ENCODE assay signal across 21 cellular contexts in genomic region chr17:33974276-33974675, GRCh38.
DNase-seq lines count a peak whose midpoint lies in the region; ATAC-seq and TF ChIP-seq lines count a peak whose summit lies in the region.
"Had no signal": no experiment of that assay in that cellular context is flagged by ENCODE, and none has a peak within 500 bp of the region (broad histone marks: within the 10 kb centered on the region; RNA-seq: fewer than 3 reads in every experiment).

No MANE protein-coding gene starts in this region.

- H3K4me1 ChIP-seq in H9 (ENCODE audit: insufficient read depth, low read length) (no peaks in the 10 kb centered on the region), mucosa of stomach (ENCODE audit: control insufficient read depth, insufficient read depth, low read length) (peaks cover 59% of the 10 kb centered on the region)
- H3K4me1 ChIP-seq: A549, HAP-1 had no signal

- H3K14ac ChIP-seq in H9 (ENCODE audit: insufficient read depth, low read length) = no peak overlapping the region

- H3T11ph ChIP-seq in H9 (ENCODE audit: low read length) = no peak overlapping the region

- no peak overlapping the region for H3K23ac ChIP-seq in H9 (ENCODE audit: insufficient read length, low read depth, low read length)

- H3K9me3 ChIP-seq in H9 (ENCODE audit: control insufficient read depth, low read depth, low read length) (no peaks in the 10 kb centered on the region), mucosa of stomach (ENCODE audit: control insufficient read depth, low read length) (no peaks in the 10 kb centered on the region)
- H3K9me3 ChIP-seq: A549, BE2C, HAP-1 had no signal

- no peaks in the 10 kb centered on the region for H3K79me2 ChIP-seq in H9 (ENCODE audit: insufficient read depth, low read length)

- TF ChIP-seq CTCF in H9 (conservative IDR thresholded peaks at IDR 0.05) = no peak

- no peak overlapping the region for H4K91ac ChIP-seq in H9 (ENCODE audit: insufficient read length, low read depth, low read length)

- no peak overlapping the region for H2AFZ ChIP-seq in H9 (ENCODE audit: low read length)
- H2AFZ ChIP-seq: GM23338 had no signal

- H3K27ac ChIP-seq in H9 (ENCODE audit: insufficient read length, low read depth, low read length) = no peak overlapping the region
- H3K27ac ChIP-seq: A549; BLaER1 treated with 17β-estradiol and CSF1 and Interleukin-3, amounts not matched to agents 10 nM and 100 nM had no signal

- peaks cover 13 to 16% of the 10 kb centered on the region in 2 experiments for H3K4me1 Mint-ChIP-seq in H9

- no peaks in the 10 kb centered on the region for H3K23me2 ChIP-seq in H9 (ENCODE audit: insufficient read length, low read depth, low read length, poor library complexity, severe bottlenecking)

- H2BK12ac ChIP-seq in H9 (ENCODE audit: insufficient read length, low read depth, low read length) = no peak overlapping the region

- H3K79me1 ChIP-seq in H9 (ENCODE audit: insufficient read depth, low read depth, low read length, poor library complexity, severe bottlenecking) = no peaks in the 10 kb centered on the region

- H3K56ac ChIP-seq in H9 (ENCODE audit: insufficient read length, low read depth, low read length) = no peak overlapping the region

- H2BK20ac ChIP-seq in H9 (ENCODE audit: low read depth, low read length, poor library complexity, severe bottlenecking) = no peak overlapping the region

- H2AK5ac ChIP-seq in H9 (ENCODE audit: insufficient read length, low read length) = no peak overlapping the region

- H2BK5ac ChIP-seq in H9 (ENCODE audit: insufficient read length, low read length) = no peak overlapping the region

- H3K9me3 Mint-ChIP-seq in H9 = no peaks in the 10 kb centered on the region
- H3K9me3 Mint-ChIP-seq: CD14-positive monocyte; CD4-positive, alpha-beta T cell; CD8-positive, alpha-beta memory T cell; GM23338 had no signal

- DNase-seq in H9 (peak; percentile 15), ecto neural progenitor cell (ENCODE audit: low spot score) (peak; percentile 35), hepatic stellate cell (ENCODE audit: low spot score) (no peak)
- DNase-seq: 8988T; ACHN; AML-193; BE2C; Calu3; CD4-positive, alpha-beta T cell; CD8-positive, alpha-beta memory T cell; DMS53; DMS79 treated with DMSO at 0.1 percent for 48 hours; GF-D8 had no signal

- H3K18ac ChIP-seq in H9 (ENCODE audit: insufficient read length, low read depth, low read length) = no peak overlapping the region

- H4K20me1 ChIP-seq in H9 (ENCODE audit: control insufficient read depth, insufficient read depth, insufficient read length) = no peaks in the 10 kb centered on the region
- H4K20me1 ChIP-seq: BLaER1 treated with 17β-estradiol and CSF1 and Interleukin-3, amounts not matched to agents 10 nM and 100 nM had no signal

- ATAC-seq in GM19395 (IDR thresholded peaks at IDR 0.05; ENCODE audit: unreplicated experiment) (no peak), GM21423 (IDR thresholded peaks at IDR 0.05; ENCODE audit: unreplicated experiment) (no peak)
- ATAC-seq: A549, GM23338 had no signal

- H3K27me3 ChIP-seq in H9 (ENCODE audit: insufficient read depth, low read length) = no peaks in the 10 kb centered on the region
- H3K27me3 ChIP-seq in mucosa of stomach (ENCODE audit: control insufficient read depth, insufficient read depth, low read length) = no peaks in the 10 kb centered on the region
- H3K27me3 ChIP-seq: BE2C; BLaER1 treated with 17β-estradiol and CSF1 and Interleukin-3, amounts not matched to agents 10 nM and 100 nM had no signal

- no peaks in the 10 kb centered on the region for H3K36me3 ChIP-seq in mucosa of stomach (ENCODE audit: control insufficient read depth, insufficient read depth, low read length)
- H3K36me3 ChIP-seq: BE2C; BLaER1 treated with 17β-estradiol and CSF1 and Interleukin-3, amounts not matched to agents 10 nM and 100 nM; HAP-1 had no signal

- H3K4me3 Mint-ChIP-seq in H9 = no peak overlapping the region
- H3K4me3 Mint-ChIP-seq: CD14-positive monocyte; CD4-positive, alpha-beta T cell; CD8-positive, alpha-beta memory T cell; GM23338 had no signal

- no peak overlapping the region for H2BK120ac ChIP-seq in H9 (ENCODE audit: low read depth, low read length, poor library complexity, severe bottlenecking)

- H3K4me3 ChIP-seq in mucosa of stomach (ENCODE audit: low read length) = peak overlapping the region; percentile 9
- H3K4me3 ChIP-seq: A549; BLaER1 treated with 17β-estradiol and CSF1 and Interleukin-3, amounts not matched to agents 10 nM and 100 nM; GM23338; HAP-1 had no signal

- peaks cover 2% of the 10 kb centered on the region; the same call in 1 of the 2 replicates for H3K27me3 Mint-ChIP-seq in H9 (ENCODE audit: low read depth)
- H3K27me3 Mint-ChIP-seq: CD4-positive, alpha-beta T cell had no signal

- no CpG with 5 or more reads among the region's 3 CpGs for WGBS in H9 (ENCODE audit: extremely low coverage, insufficient read length, low lambda C conversion rate)

- no peak overlapping the region for H4K8ac ChIP-seq in H9 (replicated peaks; ENCODE audit: insufficient read length, low read depth, low read length)

- no peaks in the 10 kb centered on the region; a peak in 1 of 7 replicates for H3K36me3 Mint-ChIP-seq in H9 (ENCODE audit: insufficient read depth in 1 of 3, low read depth in 3 of 3)
- H3K36me3 Mint-ChIP-seq: CD14-positive monocyte had no signal

- no peak overlapping the region for H2BK15ac ChIP-seq in H9 (ENCODE audit: low read depth, low read length)

- no peak overlapping the region for H3K9ac ChIP-seq in H9 (ENCODE audit: extremely low read depth, insufficient read length, low read length)
- H3K9ac ChIP-seq in mucosa of stomach (ENCODE audit: low read length) = no peak overlapping the region
- H3K9ac ChIP-seq: BLaER1 treated with 17β-estradiol and CSF1 and Interleukin-3, amounts not matched to agents 10 nM and 100 nM had no signal

- no peak overlapping the region; a peak in 1 of 7 replicates for H3K27ac Mint-ChIP-seq in H9
- H3K27ac Mint-ChIP-seq: CD4-positive, alpha-beta T cell; GM23338 had no signal

- no peak overlapping the region for H4K5ac ChIP-seq in H9 (ENCODE audit: insufficient read length, low read depth, low read length)

- no peak overlapping the region for H3K4me2 ChIP-seq in H9 (ENCODE audit: insufficient read depth, insufficient read length, low read length)
- H3K4me2 ChIP-seq: A549, GM23338 had no signal

- no peak overlapping the region for H3K4ac ChIP-seq in H9 (ENCODE audit: low read depth, low read length)
